Comparison of ENCODE assay signal across 17 cellular contexts in the genomic region with DNA sequence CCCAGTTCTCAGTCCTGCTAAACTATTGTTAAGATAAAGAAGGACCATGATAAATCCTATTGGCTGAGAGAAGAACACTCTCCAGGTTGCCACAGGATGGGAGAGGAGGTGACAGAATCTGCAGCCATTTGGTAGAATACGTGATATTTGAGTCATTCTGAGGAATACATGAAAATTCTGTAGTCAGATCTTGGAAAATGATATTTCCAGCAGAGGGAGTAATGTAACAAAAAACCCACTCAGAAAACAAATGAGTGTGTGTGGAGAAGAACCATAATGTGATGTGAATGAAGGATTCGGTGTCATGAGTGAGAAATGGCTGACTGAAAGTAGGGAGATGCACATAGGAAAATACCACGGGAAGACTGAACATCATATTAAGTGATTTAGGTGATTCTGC.
DNase-seq lines count a peak whose midpoint lies in the region; ATAC-seq and TF ChIP-seq lines count a peak whose summit lies in the region.
"Had no signal": no experiment of that assay in that cellular context is flagged by ENCODE, and none has a peak within 500 bp of the region (broad histone marks: within the 10 kb centered on the region; RNA-seq: fewer than 3 reads in every experiment).

No MANE protein-coding gene starts in this region.

- H3K27me3 ChIP-seq in neural cell (ENCODE audit: insufficient read depth, low read depth, low read length): no peaks in the 10 kb centered on the region

- TF ChIP-seq EP300 in neural cell (conservative IDR thresholded peaks at IDR 0.05; ENCODE audit: poor library complexity, severe bottlenecking): no peak

- H3K4me3 ChIP-seq in cardiac fibroblast (replicated peaks in 1 of 2; ENCODE audit: low read depth in 2 of 2, low read length in 2 of 2) (no peak overlapping the region), neural cell (ENCODE audit: low read length) (no peak overlapping the region)
- H3K4me3 ChIP-seq: heart right ventricle had no signal

- ATAC-seq in HG03378 (IDR thresholded peaks at IDR 0.05; ENCODE audit: unreplicated experiment): no peak
- ATAC-seq: heart right ventricle; naive thymus-derived CD8-positive, alpha-beta T cell; stimulated activated naive B cell treated with anti-CD40 and anti-IgM and Interleukin-4, amounts not matched to agents 10 μg/mL and 1 μg/mL and 100 μg/mL, for 72 hours had no signal

- no peaks in the 10 kb centered on the region for H4K20me1 ChIP-seq in neural cell (ENCODE audit: insufficient read depth)

- no peaks in the 10 kb centered on the region for H3K36me3 ChIP-seq in neural cell (ENCODE audit: insufficient read depth, low read length)
- H3K36me3 ChIP-seq: heart right ventricle had no signal

- no peak overlapping the region for H3K9ac ChIP-seq in neural cell (ENCODE audit: low read length)

- no peak overlapping the region for H3K4me2 ChIP-seq in neural cell (ENCODE audit: low read length)

- no peaks in the 10 kb centered on the region for H3K79me2 ChIP-seq in neural cell (replicated peaks; ENCODE audit: insufficient read depth, low read length)

- TF ChIP-seq CTCF in cardiac fibroblast (IDR thresholded peaks at IDR 0.05; ENCODE audit: low read depth, low read length) (no peak), neural cell (IDR thresholded peaks at IDR 0.05; ENCODE audit: poor library complexity, severe bottlenecking) (peak; percentile 33)

- no peaks in the 10 kb centered on the region for H3K9me2 ChIP-seq in neural cell (ENCODE audit: insufficient read depth, low read length)

- H2AFZ ChIP-seq in neural cell (ENCODE audit: low read depth, low read length): no peak overlapping the region

- H3K9me3 ChIP-seq in neural cell (ENCODE audit: low read length): no peaks in the 10 kb centered on the region

- H3K27ac ChIP-seq in neural cell (ENCODE audit: low read length): no peak overlapping the region
- H3K27ac ChIP-seq: heart right ventricle had no signal

- TF ChIP-seq RAD21 in neural cell (conservative IDR thresholded peaks at IDR 0.05): no peak

- DNase-seq in DMS114 treated with DMSO at 0.1 percent for 48 hours (lab: John Stamatoyannopoulos, UW; ENCODE audit: unreplicated experiment): peak; percentile 22
- peak; percentile 6 for DNase-seq in MV-4-11 (lab: John Stamatoyannopoulos, UW)
- DNase-seq in cardiac fibroblast (ENCODE audit: low read depth in 2 of 2): peak; percentile 4 to 32
- no peak for DNase-seq in HuH-7 (ENCODE audit: low spot score)
- no peak for DNase-seq in mesenteric fat pad (ENCODE audit: low spot score)
- no peak for DNase-seq in RPMI8226
- DNase-seq: activated B cell treated with CpG ODN at 0.5 μM for 24 hours; activated naive CD4-positive, alpha-beta T cell treated with anti-CD3 and anti-CD28 coated beads, Interleukin-2, amount 10 ng/mL, durations not matched to agents 7 days and 5 days; caudate nucleus; H9; heart right ventricle; naive thymus-derived CD8-positive, alpha-beta T cell; NCI-H1092; stimulated activated CD4-positive, alpha-beta T cell treated with anti-CD3 and anti-CD28 coated beads, Interleukin-4, amount 100 ng/mL, for 4 hours; stimulated activated naive B cell treated with anti-CD40 and anti-IgM and Interleukin-4, amounts not matched to agents 10 μg/mL and 1 μg/mL and 100 μg/mL, for 72 hours had no signal

- no peaks in the 10 kb centered on the region for H3F3A ChIP-seq in neural cell (ENCODE audit: insufficient read depth, low read length, poor library complexity, severe bottlenecking)

TF ChIP-seq in neural cell, 6 proteins besides CTCF, POLR2A, EP300 and RAD21:
- no peak for TF ChIP-seq SMC3 (conservative IDR thresholded peaks at IDR 0.05; ENCODE audit: poor library complexity)
- no peak for TF ChIP-seq POLR2AphosphoS5 (IDR thresholded peaks at IDR 0.05)
- TF ChIP-seq TAF1 (IDR thresholded peaks at IDR 0.05; ENCODE audit: low read depth): no peak
- TF ChIP-seq, protein P1, sequence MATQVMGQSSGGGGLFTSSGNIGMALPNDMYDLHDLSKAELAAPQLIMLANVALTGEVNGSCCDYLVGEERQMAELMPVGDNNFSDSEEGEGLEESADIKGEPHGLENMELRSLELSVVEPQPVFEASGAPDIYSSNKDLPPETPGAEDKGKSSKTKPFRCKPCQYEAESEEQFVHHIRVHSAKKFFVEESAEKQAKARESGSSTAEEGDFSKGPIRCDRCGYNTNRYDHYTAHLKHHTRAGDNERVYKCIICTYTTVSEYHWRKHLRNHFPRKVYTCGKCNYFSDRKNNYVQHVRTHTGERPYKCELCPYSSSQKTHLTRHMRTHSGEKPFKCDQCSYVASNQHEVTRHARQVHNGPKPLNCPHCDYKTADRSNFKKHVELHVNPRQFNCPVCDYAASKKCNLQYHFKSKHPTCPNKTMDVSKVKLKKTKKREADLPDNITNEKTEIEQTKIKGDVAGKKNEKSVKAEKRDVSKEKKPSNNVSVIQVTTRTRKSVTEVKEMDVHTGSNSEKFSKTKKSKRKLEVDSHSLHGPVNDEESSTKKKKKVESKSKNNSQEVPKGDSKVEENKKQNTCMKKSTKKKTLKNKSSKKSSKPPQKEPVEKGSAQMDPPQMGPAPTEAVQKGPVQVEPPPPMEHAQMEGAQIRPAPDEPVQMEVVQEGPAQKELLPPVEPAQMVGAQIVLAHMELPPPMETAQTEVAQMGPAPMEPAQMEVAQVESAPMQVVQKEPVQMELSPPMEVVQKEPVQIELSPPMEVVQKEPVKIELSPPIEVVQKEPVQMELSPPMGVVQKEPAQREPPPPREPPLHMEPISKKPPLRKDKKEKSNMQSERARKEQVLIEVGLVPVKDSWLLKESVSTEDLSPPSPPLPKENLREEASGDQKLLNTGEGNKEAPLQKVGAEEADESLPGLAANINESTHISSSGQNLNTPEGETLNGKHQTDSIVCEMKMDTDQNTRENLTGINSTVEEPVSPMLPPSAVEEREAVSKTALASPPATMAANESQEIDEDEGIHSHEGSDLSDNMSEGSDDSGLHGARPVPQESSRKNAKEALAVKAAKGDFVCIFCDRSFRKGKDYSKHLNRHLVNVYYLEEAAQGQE (IDR thresholded peaks at IDR 0.05; ENCODE audit: borderline replicate concordance): no peak
- no peak for TF ChIP-seq MXI1 (conservative IDR thresholded peaks at IDR 0.05; ENCODE audit: poor library complexity, severe bottlenecking)
- no peak for TF ChIP-seq EZH2 (IDR thresholded peaks at IDR 0.05; ENCODE audit: borderline replicate concordance, insufficient read depth, low read length, poor library complexity, severe bottlenecking)

Comparison
In these comparisons a context has a peak if more than half of its experiments do, and no peak if none do; other contexts are left out.
1. DNase-seq: peak in DMS114 treated with DMSO at 0.1 percent for 48 hours (single experiment), MV-4-11 (single experiment) and cardiac fibroblast (2 of 2); none in HuH-7 (single experiment), mesenteric fat pad (single experiment) and RPMI8226 (single experiment).